ENCODE assay signal across 1 cellular context in the genomic region with DNA sequence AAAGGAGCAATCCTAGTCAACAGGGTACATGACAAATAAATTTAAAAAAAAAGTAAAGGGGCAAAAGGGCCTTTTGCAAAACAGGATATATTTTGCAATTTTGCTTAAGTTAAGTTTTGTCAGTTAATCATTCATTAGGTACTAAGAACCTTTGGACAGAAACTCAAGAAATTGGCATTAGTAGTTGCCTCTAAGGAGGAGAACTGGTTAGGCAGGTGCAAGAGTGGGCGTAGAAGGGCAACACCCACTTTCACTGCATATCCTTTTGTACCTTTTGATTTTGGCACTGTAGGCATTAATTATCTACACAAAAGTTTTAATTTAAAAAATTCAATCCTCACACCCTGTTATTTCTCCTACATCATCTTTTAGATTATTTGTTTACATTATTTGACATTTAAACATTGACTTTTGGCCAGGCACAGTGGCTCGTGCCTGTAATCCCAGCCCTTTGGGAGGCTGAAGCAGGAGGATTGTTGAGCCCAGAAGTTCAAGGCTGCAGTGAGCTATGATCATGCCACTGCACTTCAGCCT.
TF ChIP-seq lines count a peak whose summit lies in the region.

No MANE protein-coding gene starts in this region.

TF ChIP-seq in HepG2, 621 proteins besides CTCF, POLR2A, EP300 and RAD21 (continued from another document and continues in another):
- TF ChIP-seq, protein P1, sequence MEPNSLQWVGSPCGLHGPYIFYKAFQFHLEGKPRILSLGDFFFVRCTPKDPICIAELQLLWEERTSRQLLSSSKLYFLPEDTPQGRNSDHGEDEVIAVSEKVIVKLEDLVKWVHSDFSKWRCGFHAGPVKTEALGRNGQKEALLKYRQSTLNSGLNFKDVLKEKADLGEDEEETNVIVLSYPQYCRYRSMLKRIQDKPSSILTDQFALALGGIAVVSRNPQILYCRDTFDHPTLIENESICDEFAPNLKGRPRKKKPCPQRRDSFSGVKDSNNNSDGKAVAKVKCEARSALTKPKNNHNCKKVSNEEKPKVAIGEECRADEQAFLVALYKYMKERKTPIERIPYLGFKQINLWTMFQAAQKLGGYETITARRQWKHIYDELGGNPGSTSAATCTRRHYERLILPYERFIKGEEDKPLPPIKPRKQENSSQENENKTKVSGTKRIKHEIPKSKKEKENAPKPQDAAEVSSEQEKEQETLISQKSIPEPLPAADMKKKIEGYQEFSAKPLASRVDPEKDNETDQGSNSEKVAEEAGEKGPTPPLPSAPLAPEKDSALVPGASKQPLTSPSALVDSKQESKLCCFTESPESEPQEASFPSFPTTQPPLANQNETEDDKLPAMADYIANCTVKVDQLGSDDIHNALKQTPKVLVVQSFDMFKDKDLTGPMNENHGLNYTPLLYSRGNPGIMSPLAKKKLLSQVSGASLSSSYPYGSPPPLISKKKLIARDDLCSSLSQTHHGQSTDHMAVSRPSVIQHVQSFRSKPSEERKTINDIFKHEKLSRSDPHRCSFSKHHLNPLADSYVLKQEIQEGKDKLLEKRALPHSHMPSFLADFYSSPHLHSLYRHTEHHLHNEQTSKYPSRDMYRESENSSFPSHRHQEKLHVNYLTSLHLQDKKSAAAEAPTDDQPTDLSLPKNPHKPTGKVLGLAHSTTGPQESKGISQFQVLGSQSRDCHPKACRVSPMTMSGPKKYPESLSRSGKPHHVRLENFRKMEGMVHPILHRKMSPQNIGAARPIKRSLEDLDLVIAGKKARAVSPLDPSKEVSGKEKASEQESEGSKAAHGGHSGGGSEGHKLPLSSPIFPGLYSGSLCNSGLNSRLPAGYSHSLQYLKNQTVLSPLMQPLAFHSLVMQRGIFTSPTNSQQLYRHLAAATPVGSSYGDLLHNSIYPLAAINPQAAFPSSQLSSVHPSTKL (CRISPR knock-in tag; IDR thresholded peaks at IDR 0.05) = peak; percentile 78
- TF ChIP-seq CHCHD3 (CRISPR knock-in tag; IDR thresholded peaks at IDR 0.05) (no peak), MTA3 (CRISPR knock-in tag; IDR thresholded peaks at IDR 0.05) (no peak), KDM6A (CRISPR knock-in tag; IDR thresholded peaks at IDR 0.05; ENCODE audit: low read depth) (peak; percentile 85), ZNF143 (CRISPR knock-in tag; IDR thresholded peaks at IDR 0.05) (no peak), RORA (CRISPR knock-in tag; IDR thresholded peaks at IDR 0.05) (no peak), ZNF30 (CRISPR knock-in tag; IDR thresholded peaks at IDR 0.05) (no peak), HNRNPK (IDR thresholded peaks at IDR 0.05; ENCODE audit: low read depth, low read length, poor library complexity, severe bottlenecking) (no peak), LCORL (IDR thresholded peaks at IDR 0.05) (no peak), LCORL (CRISPR knock-in tag; IDR thresholded peaks at IDR 0.05) (no peak), MED1 (CRISPR knock-in tag; IDR thresholded peaks at IDR 0.05) (0 out of 2 replicates have a peak, but pooled peaks have one; percentile 32), PPARG (CRISPR knock-in tag; conservative IDR thresholded peaks at IDR 0.05) (peak; percentile 64), SOX6 (IDR thresholded peaks at IDR 0.05) (no peak), SOX6 (CRISPR knock-in tag; IDR thresholded peaks at IDR 0.05) (peak; percentile 69), NCOA1 (CRISPR knock-in tag; IDR thresholded peaks at IDR 0.05) (no peak), CEBPG (CRISPR knock-in tag; IDR thresholded peaks at IDR 0.05) (peak; percentile 73), ZBTB1 (CRISPR knock-in tag; IDR thresholded peaks at IDR 0.05; ENCODE audit: borderline replicate concordance) (no peak), KAT7 (CRISPR knock-in tag; IDR thresholded peaks at IDR 0.05; ENCODE audit: borderline replicate concordance) (0 out of 2 replicates have a peak, but pooled peaks have one; percentile 24), MYNN (CRISPR knock-in tag; IDR thresholded peaks at IDR 0.05; ENCODE audit: low read depth) (no peak), SIX1 (CRISPR knock-in tag; IDR thresholded peaks at IDR 0.05; ENCODE audit: borderline replicate concordance) (no peak), ZNF563 (CRISPR knock-in tag; IDR thresholded peaks at IDR 0.05) (no peak), ZNF550 (CRISPR knock-in tag; IDR thresholded peaks at IDR 0.05; ENCODE audit: borderline replicate concordance) (no peak), FOSL2 (CRISPR knock-in tag; IDR thresholded peaks at IDR 0.05) (peak; percentile 29; the same call in 1 of the 2 replicates), ZNF75D (CRISPR knock-in tag; IDR thresholded peaks at IDR 0.05; ENCODE audit: borderline replicate concordance) (no peak), PHF20 (CRISPR knock-in tag; IDR thresholded peaks at IDR 0.05) (no peak), KDM4B (CRISPR knock-in tag; IDR thresholded peaks at IDR 0.05) (no peak), ZNF20 (CRISPR knock-in tag; IDR thresholded peaks at IDR 0.05) (no peak), PHF8 (CRISPR knock-in tag; IDR thresholded peaks at IDR 0.05) (no peak), NFIB (CRISPR knock-in tag; IDR thresholded peaks at IDR 0.05; ENCODE audit: borderline replicate concordance) (no peak), ZMYM3 (CRISPR knock-in tag; IDR thresholded peaks at IDR 0.05) (peak; percentile 88), ZNF207 (IDR thresholded peaks at IDR 0.05; ENCODE audit: borderline replicate concordance) (no peak), NAIF1 (CRISPR knock-in tag; IDR thresholded peaks at IDR 0.05; ENCODE audit: borderline replicate concordance) (no peak), SETDB1 (CRISPR knock-in tag; IDR thresholded peaks at IDR 0.05; ENCODE audit: borderline replicate concordance) (no peak), HOXA3 (CRISPR knock-in tag; IDR thresholded peaks at IDR 0.05) (no peak), ZNF672 (CRISPR knock-in tag; IDR thresholded peaks at IDR 0.05) (no peak), CENPT (CRISPR knock-in tag; IDR thresholded peaks at IDR 0.05; ENCODE audit: low read depth) (no peak)
- TF ChIP-seq, protein P2, sequence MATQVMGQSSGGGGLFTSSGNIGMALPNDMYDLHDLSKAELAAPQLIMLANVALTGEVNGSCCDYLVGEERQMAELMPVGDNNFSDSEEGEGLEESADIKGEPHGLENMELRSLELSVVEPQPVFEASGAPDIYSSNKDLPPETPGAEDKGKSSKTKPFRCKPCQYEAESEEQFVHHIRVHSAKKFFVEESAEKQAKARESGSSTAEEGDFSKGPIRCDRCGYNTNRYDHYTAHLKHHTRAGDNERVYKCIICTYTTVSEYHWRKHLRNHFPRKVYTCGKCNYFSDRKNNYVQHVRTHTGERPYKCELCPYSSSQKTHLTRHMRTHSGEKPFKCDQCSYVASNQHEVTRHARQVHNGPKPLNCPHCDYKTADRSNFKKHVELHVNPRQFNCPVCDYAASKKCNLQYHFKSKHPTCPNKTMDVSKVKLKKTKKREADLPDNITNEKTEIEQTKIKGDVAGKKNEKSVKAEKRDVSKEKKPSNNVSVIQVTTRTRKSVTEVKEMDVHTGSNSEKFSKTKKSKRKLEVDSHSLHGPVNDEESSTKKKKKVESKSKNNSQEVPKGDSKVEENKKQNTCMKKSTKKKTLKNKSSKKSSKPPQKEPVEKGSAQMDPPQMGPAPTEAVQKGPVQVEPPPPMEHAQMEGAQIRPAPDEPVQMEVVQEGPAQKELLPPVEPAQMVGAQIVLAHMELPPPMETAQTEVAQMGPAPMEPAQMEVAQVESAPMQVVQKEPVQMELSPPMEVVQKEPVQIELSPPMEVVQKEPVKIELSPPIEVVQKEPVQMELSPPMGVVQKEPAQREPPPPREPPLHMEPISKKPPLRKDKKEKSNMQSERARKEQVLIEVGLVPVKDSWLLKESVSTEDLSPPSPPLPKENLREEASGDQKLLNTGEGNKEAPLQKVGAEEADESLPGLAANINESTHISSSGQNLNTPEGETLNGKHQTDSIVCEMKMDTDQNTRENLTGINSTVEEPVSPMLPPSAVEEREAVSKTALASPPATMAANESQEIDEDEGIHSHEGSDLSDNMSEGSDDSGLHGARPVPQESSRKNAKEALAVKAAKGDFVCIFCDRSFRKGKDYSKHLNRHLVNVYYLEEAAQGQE (IDR thresholded peaks at IDR 0.05; ENCODE audit: borderline replicate concordance in 1 of 2, low read depth in 1 of 2, low read length in 2 of 2) = no peak
- TF ChIP-seq, protein P3, sequence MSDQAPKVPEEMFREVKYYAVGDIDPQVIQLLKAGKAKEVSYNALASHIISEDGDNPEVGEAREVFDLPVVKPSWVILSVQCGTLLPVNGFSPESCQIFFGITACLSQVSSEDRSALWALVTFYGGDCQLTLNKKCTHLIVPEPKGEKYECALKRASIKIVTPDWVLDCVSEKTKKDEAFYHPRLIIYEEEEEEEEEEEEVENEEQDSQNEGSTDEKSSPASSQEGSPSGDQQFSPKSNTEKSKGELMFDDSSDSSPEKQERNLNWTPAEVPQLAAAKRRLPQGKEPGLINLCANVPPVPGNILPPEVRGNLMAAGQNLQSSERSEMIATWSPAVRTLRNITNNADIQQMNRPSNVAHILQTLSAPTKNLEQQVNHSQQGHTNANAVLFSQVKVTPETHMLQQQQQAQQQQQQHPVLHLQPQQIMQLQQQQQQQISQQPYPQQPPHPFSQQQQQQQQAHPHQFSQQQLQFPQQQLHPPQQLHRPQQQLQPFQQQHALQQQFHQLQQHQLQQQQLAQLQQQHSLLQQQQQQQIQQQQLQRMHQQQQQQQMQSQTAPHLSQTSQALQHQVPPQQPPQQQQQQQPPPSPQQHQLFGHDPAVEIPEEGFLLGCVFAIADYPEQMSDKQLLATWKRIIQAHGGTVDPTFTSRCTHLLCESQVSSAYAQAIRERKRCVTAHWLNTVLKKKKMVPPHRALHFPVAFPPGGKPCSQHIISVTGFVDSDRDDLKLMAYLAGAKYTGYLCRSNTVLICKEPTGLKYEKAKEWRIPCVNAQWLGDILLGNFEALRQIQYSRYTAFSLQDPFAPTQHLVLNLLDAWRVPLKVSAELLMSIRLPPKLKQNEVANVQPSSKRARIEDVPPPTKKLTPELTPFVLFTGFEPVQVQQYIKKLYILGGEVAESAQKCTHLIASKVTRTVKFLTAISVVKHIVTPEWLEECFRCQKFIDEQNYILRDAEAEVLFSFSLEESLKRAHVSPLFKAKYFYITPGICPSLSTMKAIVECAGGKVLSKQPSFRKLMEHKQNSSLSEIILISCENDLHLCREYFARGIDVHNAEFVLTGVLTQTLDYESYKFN (CRISPR knock-in tag; conservative IDR thresholded peaks at IDR 0.05) = peak; percentile 89
- TF ChIP-seq, protein P4, sequence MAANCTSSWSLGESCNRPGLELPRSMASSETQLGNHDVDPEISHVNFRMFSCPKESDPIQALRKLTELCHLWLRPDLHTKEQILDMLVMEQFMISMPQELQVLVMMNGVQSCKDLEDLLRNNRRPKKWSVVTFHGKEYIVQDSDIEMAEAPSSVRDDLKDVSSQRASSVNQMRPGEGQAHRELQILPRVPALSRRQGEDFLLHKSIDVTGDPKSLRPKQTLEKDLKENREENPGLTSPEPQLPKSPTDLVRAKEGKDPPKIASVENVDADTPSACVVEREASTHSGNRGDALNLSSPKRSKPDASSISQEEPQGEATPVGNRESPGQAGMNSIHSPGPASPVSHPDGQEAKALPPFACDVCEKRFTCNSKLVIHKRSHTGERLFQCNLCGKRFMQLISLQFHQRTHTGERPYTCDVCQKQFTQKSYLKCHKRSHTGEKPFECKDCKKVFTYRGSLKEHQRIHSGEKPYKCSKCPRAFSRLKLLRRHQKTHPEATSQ (CRISPR knock-in tag; IDR thresholded peaks at IDR 0.05; ENCODE audit: borderline replicate concordance) = no peak; the same call in 1 of the 2 replicates
- TF ChIP-seq, protein P5, sequence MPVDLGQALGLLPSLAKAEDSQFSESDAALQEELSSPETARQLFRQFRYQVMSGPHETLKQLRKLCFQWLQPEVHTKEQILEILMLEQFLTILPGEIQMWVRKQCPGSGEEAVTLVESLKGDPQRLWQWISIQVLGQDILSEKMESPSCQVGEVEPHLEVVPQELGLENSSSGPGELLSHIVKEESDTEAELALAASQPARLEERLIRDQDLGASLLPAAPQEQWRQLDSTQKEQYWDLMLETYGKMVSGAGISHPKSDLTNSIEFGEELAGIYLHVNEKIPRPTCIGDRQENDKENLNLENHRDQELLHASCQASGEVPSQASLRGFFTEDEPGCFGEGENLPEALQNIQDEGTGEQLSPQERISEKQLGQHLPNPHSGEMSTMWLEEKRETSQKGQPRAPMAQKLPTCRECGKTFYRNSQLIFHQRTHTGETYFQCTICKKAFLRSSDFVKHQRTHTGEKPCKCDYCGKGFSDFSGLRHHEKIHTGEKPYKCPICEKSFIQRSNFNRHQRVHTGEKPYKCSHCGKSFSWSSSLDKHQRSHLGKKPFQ (CRISPR knock-in tag; IDR thresholded peaks at IDR 0.05; ENCODE audit: insufficient replicate concordance) = no peak
- TF ChIP-seq, protein P6, sequence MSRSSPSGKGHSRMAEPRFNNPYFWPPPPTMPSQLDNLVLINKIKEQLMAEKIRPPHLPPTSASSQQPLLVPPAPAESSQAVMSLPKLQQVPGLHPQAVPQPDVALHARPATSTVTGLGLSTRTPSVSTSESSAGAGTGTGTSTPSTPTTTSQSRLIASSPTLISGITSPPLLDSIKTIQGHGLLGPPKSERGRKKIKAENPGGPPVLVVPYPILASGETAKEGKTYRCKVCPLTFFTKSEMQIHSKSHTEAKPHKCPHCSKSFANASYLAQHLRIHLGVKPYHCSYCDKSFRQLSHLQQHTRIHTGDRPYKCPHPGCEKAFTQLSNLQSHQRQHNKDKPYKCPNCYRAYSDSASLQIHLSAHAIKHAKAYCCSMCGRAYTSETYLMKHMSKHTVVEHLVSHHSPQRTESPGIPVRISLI (CRISPR knock-in tag; IDR thresholded peaks at IDR 0.05; ENCODE audit: borderline replicate concordance) = peak; percentile 90; the same call in 1 of the 2 replicates
- TF ChIP-seq, protein P7, sequence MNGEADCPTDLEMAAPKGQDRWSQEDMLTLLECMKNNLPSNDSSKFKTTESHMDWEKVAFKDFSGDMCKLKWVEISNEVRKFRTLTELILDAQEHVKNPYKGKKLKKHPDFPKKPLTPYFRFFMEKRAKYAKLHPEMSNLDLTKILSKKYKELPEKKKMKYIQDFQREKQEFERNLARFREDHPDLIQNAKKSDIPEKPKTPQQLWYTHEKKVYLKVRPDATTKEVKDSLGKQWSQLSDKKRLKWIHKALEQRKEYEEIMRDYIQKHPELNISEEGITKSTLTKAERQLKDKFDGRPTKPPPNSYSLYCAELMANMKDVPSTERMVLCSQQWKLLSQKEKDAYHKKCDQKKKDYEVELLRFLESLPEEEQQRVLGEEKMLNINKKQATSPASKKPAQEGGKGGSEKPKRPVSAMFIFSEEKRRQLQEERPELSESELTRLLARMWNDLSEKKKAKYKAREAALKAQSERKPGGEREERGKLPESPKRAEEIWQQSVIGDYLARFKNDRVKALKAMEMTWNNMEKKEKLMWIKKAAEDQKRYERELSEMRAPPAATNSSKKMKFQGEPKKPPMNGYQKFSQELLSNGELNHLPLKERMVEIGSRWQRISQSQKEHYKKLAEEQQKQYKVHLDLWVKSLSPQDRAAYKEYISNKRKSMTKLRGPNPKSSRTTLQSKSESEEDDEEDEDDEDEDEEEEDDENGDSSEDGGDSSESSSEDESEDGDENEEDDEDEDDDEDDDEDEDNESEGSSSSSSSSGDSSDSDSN (CRISPR knock-in tag; IDR thresholded peaks at IDR 0.05) = no peak
- TF ChIP-seq, protein P8, sequence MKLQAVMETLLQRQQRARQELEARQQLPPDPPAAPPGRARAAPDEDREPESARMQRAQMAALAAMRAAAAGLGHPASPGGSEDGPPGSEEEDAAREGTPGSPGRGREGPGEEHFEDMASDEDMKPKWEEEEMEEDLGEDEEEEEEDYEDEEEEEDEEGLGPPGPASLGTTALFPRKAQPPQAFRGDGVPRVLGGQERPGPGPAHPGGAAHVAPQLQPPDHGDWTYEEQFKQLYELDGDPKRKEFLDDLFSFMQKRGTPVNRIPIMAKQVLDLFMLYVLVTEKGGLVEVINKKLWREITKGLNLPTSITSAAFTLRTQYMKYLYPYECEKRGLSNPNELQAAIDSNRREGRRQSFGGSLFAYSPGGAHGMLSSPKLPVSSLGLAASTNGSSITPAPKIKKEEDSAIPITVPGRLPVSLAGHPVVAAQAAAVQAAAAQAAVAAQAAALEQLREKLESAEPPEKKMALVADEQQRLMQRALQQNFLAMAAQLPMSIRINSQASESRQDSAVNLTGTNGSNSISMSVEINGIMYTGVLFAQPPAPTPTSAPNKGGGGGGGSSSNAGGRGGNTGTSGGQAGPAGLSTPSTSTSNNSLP (IDR thresholded peaks at IDR 0.05; ENCODE audit: low read depth, low read length) = peak; percentile 50; the same call in 1 of the 2 replicates
